ENCODE assay signal across 8 cellular contexts in the genomic region with DNA sequence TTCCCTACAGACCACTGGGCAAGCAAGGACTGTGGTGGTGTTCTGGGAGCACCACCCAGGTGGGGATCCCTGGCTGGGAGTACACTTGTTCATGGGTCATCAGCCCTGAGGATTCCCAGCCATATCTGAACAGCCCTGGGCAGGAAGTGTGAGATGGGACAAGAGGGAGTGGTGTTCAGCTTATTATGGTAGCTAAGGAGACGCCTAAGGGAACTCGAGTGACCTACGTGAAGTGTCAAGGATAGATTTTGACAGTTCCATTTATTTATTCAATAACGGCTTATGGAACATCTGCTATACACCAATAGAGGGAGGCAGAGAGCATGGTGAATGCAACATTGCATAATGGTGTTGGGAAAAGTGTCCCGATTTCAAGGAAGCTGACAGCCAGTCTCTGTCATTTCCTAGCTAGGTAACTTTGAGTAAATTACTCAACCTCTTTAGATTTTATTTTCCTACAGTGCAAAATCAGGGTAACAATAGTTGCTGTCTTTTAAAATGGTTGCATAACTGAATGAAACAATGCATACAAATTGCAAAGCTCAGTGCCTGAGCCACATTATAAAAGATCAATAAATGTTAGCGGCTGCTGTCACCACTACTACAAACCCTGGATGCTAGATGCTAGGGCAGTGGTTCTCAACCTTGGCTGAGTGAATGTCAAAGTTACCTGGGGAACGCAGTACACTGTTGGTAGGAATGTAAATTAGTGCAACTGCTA.
A peak's percentile ranks its signal among the peaks of the same experiment; 100 is the strongest.
DNase-seq lines count a peak whose midpoint lies in the region; ATAC-seq and TF ChIP-seq lines count a peak whose summit lies in the region.

No MANE protein-coding gene starts in this region.

- ATAC-seq in left lobe of liver = peak; percentile 96
- no peak for ATAC-seq in HG03442 (IDR thresholded peaks at IDR 0.05; ENCODE audit: unreplicated experiment)
- no peak for ATAC-seq in GM19023 (IDR thresholded peaks at IDR 0.05; ENCODE audit: unreplicated experiment)
- ATAC-seq in HG02840 (IDR thresholded peaks at IDR 0.05; ENCODE audit: low FRiP score, unreplicated experiment) = no peak

- peak; percentile 50 for DNase-seq in DMS153 (lab: John Stamatoyannopoulos, UW)
- DNase-seq in Jurkat, Clone E6-1 (ENCODE audit: low read depth, low spot score) = peak; percentile 1
- no peak for DNase-seq in left lobe of liver (ENCODE audit: low spot score)
- no peak for DNase-seq in DMS79 (lab: John Stamatoyannopoulos, UW)

- no peak overlapping the region for H3K4me3 Mint-ChIP-seq in brain

- no peaks in the 10 kb centered on the region for H3K9me3 Mint-ChIP-seq in brain

- peaks cover 8% of the 10 kb centered on the region for H3K27me3 Mint-ChIP-seq in brain

- no peaks in the 10 kb centered on the region for H3K36me3 Mint-ChIP-seq in brain

- peak; percentile 53 to 77 for TF ChIP-seq CTCF in brain (conservative IDR thresholded peaks at IDR 0.05)

- no peak overlapping the region for H3K27ac Mint-ChIP-seq in brain

- H3K4me1 Mint-ChIP-seq in brain = peaks cover 10% of the 10 kb centered on the region

- H3K4me3 ChIP-seq in Jurkat, Clone E6-1 (ENCODE audit: low read length) = no peak overlapping the region

Comparison
In these comparisons a context has a peak if more than half of its experiments do, and no peak if none do; other contexts are left out.
1. DNase-seq: peak in DMS153 (single experiment) and Jurkat, Clone E6-1 (single experiment); none in left lobe of liver (single experiment) and DMS79 (single experiment).